34 cellular contexts compared by ENCODE assay signal in genomic region chr2:17771956-17772355, GRCh38. TPM values are rescaled to one million over a fixed set of nuclear protein-coding genes. Genes with fewer than 3 reads are reported as not detected.
"Had no signal": no experiment of that assay in that cellular context is flagged by ENCODE, and none has a peak within 500 bp of the region (broad histone marks: within the 10 kb centered on the region; RNA-seq: fewer than 3 reads in every experiment).

No MANE protein-coding gene starts in this region.

- H3K27me3 Mint-ChIP-seq: naive thymus-derived CD8-positive, alpha-beta T cell; stimulated activated memory B cell treated with anti-CD40 and anti-IgM and Interleukin-4, amounts not matched to agents 10 μg/mL and 1 μg/mL and 100 μg/mL, for 72 hours; stimulated activated naive CD8-positive, alpha-beta T cell treated with anti-CD3 and anti-CD28 coated beads, Interleukin-15, amount 100 ng/mL, for 72 hours; type B pancreatic cell had no signal

- H3K27ac ChIP-seq: hepatocyte, lower lobe of right lung, parathyroid adenoma, tibial nerve, uterus had no signal

- H3K4me3 Mint-ChIP-seq: naive thymus-derived CD8-positive, alpha-beta T cell; nephron; neural crest cell; stimulated activated memory B cell treated with anti-CD40 and anti-IgM and Interleukin-4, amounts not matched to agents 10 μg/mL and 1 μg/mL and 100 μg/mL, for 72 hours; stimulated activated naive CD8-positive, alpha-beta T cell treated with anti-CD3 and anti-CD28 coated beads, Interleukin-15, amount 100 ng/mL, for 72 hours; type B pancreatic cell had no signal

- H3K36me3 ChIP-seq: lower lobe of right lung, tibial nerve, uterus had no signal

- ATAC-seq: lower lobe of right lung; naive thymus-derived CD8-positive, alpha-beta T cell; right cardiac atrium; sciatic nerve; stimulated activated memory B cell treated with anti-CD40 and anti-IgM and Interleukin-4, amounts not matched to agents 10 μg/mL and 1 μg/mL and 100 μg/mL, for 72 hours; stimulated activated naive CD8-positive, alpha-beta T cell treated with anti-CD3 and anti-CD28 coated beads, Interleukin-15, amount 100 ng/mL, for 72 hours had no signal

- H3K27me3 ChIP-seq: hepatocyte, tibial nerve, uterus had no signal

- H3K9me3 Mint-ChIP-seq: naive thymus-derived CD8-positive, alpha-beta T cell; nephron; neural crest cell; stimulated activated memory B cell treated with anti-CD40 and anti-IgM and Interleukin-4, amounts not matched to agents 10 μg/mL and 1 μg/mL and 100 μg/mL, for 72 hours; stimulated activated naive CD8-positive, alpha-beta T cell treated with anti-CD3 and anti-CD28 coated beads, Interleukin-15, amount 100 ng/mL, for 72 hours; type B pancreatic cell had no signal

- H3K9me3 ChIP-seq: lower lobe of right lung, tibial nerve, uterus had no signal

- H3K27ac Mint-ChIP-seq: naive thymus-derived CD8-positive, alpha-beta T cell; nephron; stimulated activated memory B cell treated with anti-CD40 and anti-IgM and Interleukin-4, amounts not matched to agents 10 μg/mL and 1 μg/mL and 100 μg/mL, for 72 hours; stimulated activated naive CD8-positive, alpha-beta T cell treated with anti-CD3 and anti-CD28 coated beads, Interleukin-15, amount 100 ng/mL, for 72 hours; type B pancreatic cell had no signal

- DNase-seq: islet precursor cell; lower lobe of right lung; mammary epithelial cell; mesenchymal stem cell; naive thymus-derived CD8-positive, alpha-beta T cell; nucleus accumbens; right cardiac atrium; stimulated activated CD4-positive, alpha-beta T cell treated with anti-CD3 and anti-CD28 coated beads, Interleukin-1b, Interleukin-23, amount 100 ng/mL, for 48 hours; stimulated activated CD4-positive, alpha-beta T cell treated with anti-CD3 and anti-CD28 coated beads, Interleukin-2, amount 100 ng/mL, for 48 hours; stimulated activated CD4-positive, alpha-beta T cell treated with anti-CD3 and anti-CD28 coated beads, Interleukin-4, amount 100 ng/mL, for 4 hours; stimulated activated CD8-positive, alpha-beta memory T cell treated with anti-CD3 and anti-CD28 coated beads, Interleukin-4, amount 100 ng/mL, for 48 hours; stimulated activated naive CD4-positive, alpha-beta T cell treated with Interleukin-2 at 50 U/mL for 16 hours; stimulated activated naive CD8-positive, alpha-beta T cell treated with anti-CD3 and anti-CD28 coated beads, Interleukin-15, amount 100 ng/mL, for 72 hours; substantia nigra; uterus had no signal

- H3K9ac ChIP-seq: parathyroid adenoma had no signal

- H3K4me1 ChIP-seq: lower lobe of right lung, parathyroid adenoma, tibial nerve, uterus had no signal

- H3K4me1 Mint-ChIP-seq: naive thymus-derived CD8-positive, alpha-beta T cell; neural crest cell; stimulated activated memory B cell treated with anti-CD40 and anti-IgM and Interleukin-4, amounts not matched to agents 10 μg/mL and 1 μg/mL and 100 μg/mL, for 72 hours; stimulated activated naive CD8-positive, alpha-beta T cell treated with anti-CD3 and anti-CD28 coated beads, Interleukin-15, amount 100 ng/mL, for 72 hours had no signal

- H3K4me3 ChIP-seq: hepatocyte, lower lobe of right lung, smooth muscle cell, tibial nerve, uterus had no signal

RNA-seq across cellular contexts. Expression of gene MSGN1, which starts 44.3 kb away (rescaled TPM):
- total RNA-seq: hepatocyte; kidney epithelial cell; liver; lower lobe of right lung; mammary epithelial cell; mucosa of gallbladder; naive thymus-derived CD8-positive, alpha-beta T cell; neural crest cell; osteoblast; posterior vena cava; pulmonary artery endothelial cell; renal cortical epithelial cell; right cardiac atrium; sciatic nerve; smooth muscle cell; temporal lobe; tibial nerve; ureter; uterus had no signal
- polyA plus RNA-seq: hepatocyte; liver; mammary epithelial cell; naive thymus-derived CD8-positive, alpha-beta T cell; right cardiac atrium; thymus had no signal
